In genomic region chr11:33869511-33870422, GRCh38 we compare ENCODE assay signal across 8 cellular contexts. TPM values are rescaled to one million over a fixed set of nuclear protein-coding genes. Genes with fewer than 3 reads are reported as not detected.
A peak's percentile ranks its signal among the peaks of the same experiment; 100 is the strongest.
DNase-seq lines count a peak whose midpoint lies in the region; ATAC-seq and TF ChIP-seq lines count a peak whose summit lies in the region.

No MANE protein-coding gene starts in this region.

- H3K4me3 Mint-ChIP-seq in natural killer cell treated with Interleukin-12 subunit alpha and Interleukin-12 subunit beta and Interleukin-15 and Interleukin-18, amount 100 ng/mL, for 72 hours: peak overlapping the region; percentile 90

- peaks cover 53 to 68% of the 10 kb centered on the region in 2 donors for H3K27me3 Mint-ChIP-seq in natural killer cell treated with Interleukin-12 subunit alpha and Interleukin-12 subunit beta and Interleukin-15 and Interleukin-18, amount 100 ng/mL, for 72 hours

- H3K4me3 ChIP-seq in WERI-Rb-1 (ENCODE audit: low read depth, low read length) (peak overlapping the region; percentile 65), fibroblast of villous mesenchyme (ENCODE audit: low read depth, low read length) (peak overlapping the region; percentile 54)

- ATAC-seq in GM19452 (IDR thresholded peaks at IDR 0.05; ENCODE audit: unreplicated experiment): peak; percentile 37
- peak; percentile 54 to 64 for ATAC-seq in natural killer cell treated with Interleukin-12 subunit alpha and Interleukin-12 subunit beta and Interleukin-15 and Interleukin-18, amount 100 ng/mL, for 72 hours
- ATAC-seq in HG02981 (IDR thresholded peaks at IDR 0.05; ENCODE audit: unreplicated experiment): no peak
- no peak for ATAC-seq in HG03108 (IDR thresholded peaks at IDR 0.05; ENCODE audit: unreplicated experiment)

- no peaks in the 10 kb centered on the region for H3K9me3 ChIP-seq in WERI-Rb-1 (ENCODE audit: severe bottlenecking)

- H3K9me3 Mint-ChIP-seq in natural killer cell treated with Interleukin-12 subunit alpha and Interleukin-12 subunit beta and Interleukin-15 and Interleukin-18, amount 100 ng/mL, for 72 hours: no peaks in the 10 kb centered on the region

- no peak overlapping the region for H3K27ac Mint-ChIP-seq in natural killer cell treated with Interleukin-12 subunit alpha and Interleukin-12 subunit beta and Interleukin-15 and Interleukin-18, amount 100 ng/mL, for 72 hours

- H3K36me3 Mint-ChIP-seq in natural killer cell treated with Interleukin-12 subunit alpha and Interleukin-12 subunit beta and Interleukin-15 and Interleukin-18, amount 100 ng/mL, for 72 hours: no peaks in the 10 kb centered on the region

- no peaks in the 10 kb centered on the region for H3K36me3 ChIP-seq in WERI-Rb-1

- peaks cover 6 to 12% of the 10 kb centered on the region in 2 donors for H3K4me1 Mint-ChIP-seq in natural killer cell treated with Interleukin-12 subunit alpha and Interleukin-12 subunit beta and Interleukin-15 and Interleukin-18, amount 100 ng/mL, for 72 hours (ENCODE audit: low read depth in 2 of 2)

- H3K27me3 ChIP-seq in WERI-Rb-1 (ENCODE audit: insufficient read depth, low read depth, severe bottlenecking): no peaks in the 10 kb centered on the region

- TF ChIP-seq CTCF in WERI-Rb-1 (IDR thresholded peaks at IDR 0.05; ENCODE audit: low read depth, low read length): no peak
- no peak for TF ChIP-seq CTCF in fibroblast of villous mesenchyme (IDR thresholded peaks at IDR 0.05; ENCODE audit: insufficient read depth, low read depth, low read length)

- H3K27ac ChIP-seq in WERI-Rb-1: no peak overlapping the region

- DNase-seq in COR-L47 (lab: John Stamatoyannopoulos, UW): peak; percentile 33
- DNase-seq in NCI-H1105 (lab: John Stamatoyannopoulos, UW): peak; percentile 47
- DNase-seq in WERI-Rb-1: peak; percentile 35
- peak; percentile 17 for DNase-seq in fibroblast of villous mesenchyme (ENCODE audit: low read depth)
- no peak for DNase-seq in natural killer cell treated with Interleukin-12 subunit alpha and Interleukin-12 subunit beta and Interleukin-15 and Interleukin-18, amount 100 ng/mL, for 72 hours (ENCODE audit: low spot score)

RNA-seq across cellular contexts. Expression of gene LMO2, which starts 22.1 kb away (rescaled TPM):
- total RNA-seq in fibroblast of villous mesenchyme: under 0.01 TPM in 2 replicates
- not detected for total RNA-seq in natural killer cell treated with Interleukin-12 subunit alpha and Interleukin-12 subunit beta and Interleukin-15 and Interleukin-18, amount 100 ng/mL, for 72 hours

Comparison
In these comparisons a context has a peak if more than half of its experiments do, and no peak if none do; other contexts are left out.
1. ATAC-seq: peak in GM19452 (single experiment) and natural killer cell treated with Interleukin-12 subunit alpha and Interleukin-12 subunit beta and Interleukin-15 and Interleukin-18, amount 100 ng/mL, for 72 hours (2 of 2); none in HG02981 (single experiment) and HG03108 (single experiment).